Comparison of ENCODE assay signal across 7 cellular contexts in genomic region chr1:158688343-158688742, GRCh38. TPM values are rescaled to one million over a fixed set of nuclear protein-coding genes. Genes with fewer than 3 reads are reported as not detected.
"Had no signal": no experiment of that assay in that cellular context is flagged by ENCODE, and none has a peak within 500 bp of the region (broad histone marks: within the 10 kb centered on the region; RNA-seq: fewer than 3 reads in every experiment).

No MANE protein-coding gene starts in this region.

RNA-seq across cellular contexts. Expression of gene SPTA1, which starts 1.8 kb away (rescaled TPM):
- total RNA-seq: GM23248, GM23338, H1, H7, H9, HFFc6 had no signal
- polyA plus RNA-seq: GM23248, GM23338, H1 had no signal

RNA-seq across cellular contexts. Expression of gene OR6K2, which starts 12.1 kb away (rescaled TPM):
- total RNA-seq: GM23248, GM23338, H1, H4, H7, H9, HFFc6 had no signal
- polyA plus RNA-seq: GM23248, GM23338, H1 had no signal

RNA-seq across cellular contexts. Expression of gene OR6K3, which starts 32.2 kb away (rescaled TPM):
- total RNA-seq: GM23248, GM23338, H1, H4, H7, H9, HFFc6 had no signal
- polyA plus RNA-seq: GM23248, GM23338, H1 had no signal
